In the genomic region with DNA sequence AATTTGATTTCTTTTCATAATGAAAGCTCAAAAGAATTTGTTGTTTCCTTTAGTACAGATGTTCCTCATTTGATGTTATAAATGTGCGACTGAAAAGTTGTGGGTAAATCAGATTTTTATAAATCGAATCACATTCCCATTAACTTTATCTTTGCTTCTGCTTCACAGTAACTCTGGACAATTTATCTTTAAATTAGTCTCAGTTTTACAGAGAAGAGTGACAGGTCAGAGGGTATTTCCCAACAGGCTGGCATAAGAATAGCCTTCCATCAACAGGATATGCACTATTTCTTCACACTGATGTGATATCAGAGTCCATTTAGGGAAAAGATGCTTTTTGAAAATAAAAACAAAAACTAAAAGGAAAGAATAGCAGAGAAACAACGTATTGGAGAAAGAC, we compare ENCODE assay signal across 25 cellular contexts.
"Had no signal": no experiment of that assay in that cellular context is flagged by ENCODE, and none has a peak within 500 bp of the region (broad histone marks: within the 10 kb centered on the region; RNA-seq: fewer than 3 reads in every experiment).

No MANE protein-coding gene starts in this region.

- FAIRE-seq: pancreas, small intestine, urothelium cell line had no signal

- H3K9me3 ChIP-seq: neutrophil, pancreas, prostate gland, right lobe of liver, sigmoid colon, stomach, thoracic aorta, thyroid gland, tibial nerve, upper lobe of left lung, vagina had no signal

- H3K36me3 ChIP-seq: neutrophil, pancreas, prostate gland, right lobe of liver, sigmoid colon, stomach, thoracic aorta, thyroid gland, tibial nerve, upper lobe of left lung, vagina had no signal

- ATAC-seq: natural killer cell treated with Interleukin-12 subunit alpha and Interleukin-12 subunit beta and Interleukin-15 and Interleukin-18, amount 100 ng/mL, for 72 hours; pancreas; right cardiac atrium; stimulated activated effector memory CD8-positive, alpha-beta T cell treated with anti-CD3 and anti-CD28 coated beads, Interleukin-12 subunit alpha, Interleukin-12 subunit beta, amount 100 ng/mL, for 72 hours; stimulated activated naive B cell treated with anti-CD40 and anti-IgM and Interleukin-4, amounts not matched to agents 10 μg/mL and 1 μg/mL and 100 μg/mL, for 72 hours had no signal

- H3K4me3 ChIP-seq: pancreas, prostate gland, right lobe of liver, sigmoid colon, stomach, thoracic aorta, thyroid gland, tibial nerve, upper lobe of left lung, vagina had no signal

- DNase-seq: nephron progenitor cell; nucleus accumbens; pancreas; right cardiac atrium; right lobe of liver; sigmoid colon; small intestine; stimulated activated CD4-positive, alpha-beta T cell treated with anti-CD3 and anti-CD28 coated beads, Interleukin-15, amount 100 ng/mL, for 24 hours; stimulated activated CD4-positive, alpha-beta T cell treated with anti-CD3 and anti-CD28 coated beads, Interleukin-2, amount 100 ng/mL, for 24 hours; stimulated activated CD4-positive, alpha-beta T cell treated with anti-CD3 and anti-CD28 coated beads, Interleukin-2, amount 100 ng/mL, for 48 hours; stimulated activated CD4-positive, alpha-beta T cell treated with anti-CD3 and anti-CD28 coated beads, Interleukin-4, amount 100 ng/mL, for 24 hours; stimulated activated naive B cell treated with anti-CD40 and anti-IgM and Interleukin-4, amounts not matched to agents 10 μg/mL and 1 μg/mL and 100 μg/mL, for 72 hours; stimulated activated naive CD4-positive, alpha-beta T cell treated with Interleukin-2 at 50 U/mL for 16 hours; stomach; thyroid gland; trophoblast cell; upper lobe of left lung had no signal

- H3K27ac ChIP-seq: neutrophil, pancreas, prostate gland, right lobe of liver, sigmoid colon, stomach, thoracic aorta, thyroid gland, tibial nerve, upper lobe of left lung, vagina had no signal

- H3K4me1 ChIP-seq: pancreas, prostate gland, right lobe of liver, sigmoid colon, stomach, thyroid gland, tibial nerve, upper lobe of left lung, vagina had no signal

- H3K27me3 ChIP-seq: neutrophil, pancreas, right lobe of liver, sigmoid colon, stomach, thyroid gland, tibial nerve, upper lobe of left lung, vagina had no signal
